8 cellular contexts compared by ENCODE assay signal in the genomic region with DNA sequence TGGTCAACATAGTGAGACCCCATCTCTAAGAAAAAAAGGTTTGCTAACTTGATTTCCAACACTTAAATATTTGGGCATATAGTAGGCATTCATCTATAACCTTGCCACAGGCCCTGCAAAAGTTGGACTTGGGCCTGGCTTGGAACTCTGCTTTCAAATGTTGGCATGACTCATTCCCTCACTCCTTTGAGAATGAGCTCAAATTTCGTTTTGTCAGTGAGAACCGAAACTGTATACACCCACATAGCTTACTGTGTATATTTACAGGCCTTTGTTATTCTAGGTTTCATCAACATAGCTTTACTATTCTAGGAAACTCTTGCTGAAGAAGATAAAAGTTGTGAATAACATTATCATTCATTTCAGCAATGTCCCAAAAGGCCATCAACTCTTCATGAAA.
DNase-seq lines count a peak whose midpoint lies in the region; ATAC-seq, FAIRE-seq and TF ChIP-seq lines count a peak whose summit lies in the region.

No MANE protein-coding gene starts in this region.

- H3K4me1 ChIP-seq in small intestine (ENCODE audit: control insufficient read depth in 2 of 2, insufficient read depth in 1 of 2, low read depth in 1 of 2, low read length in 1 of 2): no peaks in the 10 kb centered on the region

- no peak for TF ChIP-seq CTCF in AG09309 (IDR thresholded peaks at IDR 0.05; ENCODE audit: control insufficient read depth, insufficient read depth, low read depth, low read length, missing control alignments)

- no peaks in the 10 kb centered on the region for H3K9me3 ChIP-seq in small intestine (ENCODE audit: control insufficient read depth, low read depth)

- POLR2A ChIA-PET in activated CD4-positive, alpha-beta memory T cell treated with anti-CD3 and anti-CD28 coated beads for 36 hours (lab: Charles Lee): interaction anchor here (1.0 to 1.5 kb wide), 2 partner anchors 10 to 15 kb away, joined by 4 to 6 read pairs; no protein-coding TSS in a partner anchor

- peaks cover 6% of the 10 kb centered on the region for H3K4me1 Mint-ChIP-seq in activated CD4-positive, alpha-beta memory T cell treated with anti-CD3 and anti-CD28 coated beads for 36 hours (ENCODE audit: low read depth)

- H3K27ac Mint-ChIP-seq in activated CD4-positive, alpha-beta memory T cell treated with anti-CD3 and anti-CD28 coated beads for 36 hours: no peak overlapping the region

- H3K36me3 Mint-ChIP-seq in activated CD4-positive, alpha-beta memory T cell treated with anti-CD3 and anti-CD28 coated beads for 36 hours: no peaks in the 10 kb centered on the region

- no peaks in the 10 kb centered on the region for H3K36me3 ChIP-seq in small intestine (ENCODE audit: control insufficient read depth in 2 of 2, insufficient read depth in 2 of 2, low read length in 2 of 2)

- no peaks in the 10 kb centered on the region for H3K27me3 ChIP-seq in small intestine (ENCODE audit: control insufficient read depth in 2 of 2, insufficient read depth in 2 of 2, low read length in 2 of 2)

- H3K27me3 Mint-ChIP-seq in activated CD4-positive, alpha-beta memory T cell treated with anti-CD3 and anti-CD28 coated beads for 36 hours: peaks cover 30% of the 10 kb centered on the region

- CTCF ChIA-PET in activated CD4-positive, alpha-beta memory T cell treated with anti-CD3 and anti-CD28 coated beads for 36 hours (lab: Charles Lee): interaction anchor here (0.7 to 1.0 kb wide), 3 partner anchors 11 to 238 kb away, joined by 3 to 10 read pairs (median 3); no protein-coding TSS in a partner anchor

- no peak overlapping the region for H3K27ac ChIP-seq in small intestine (ENCODE audit: low read depth in 1 of 2, low read length in 1 of 2)

- no peaks in the 10 kb centered on the region for H3K9me3 Mint-ChIP-seq in activated CD4-positive, alpha-beta memory T cell treated with anti-CD3 and anti-CD28 coated beads for 36 hours

- intact Hi-C loops in activated CD4-positive, alpha-beta memory T cell treated with anti-CD3 and anti-CD28 coated beads for 36 hours (cut with micrococcal nuclease): loop anchor here (1.0 to 5.0 kb wide), 3 partner anchors 10 to 199 kb away; a partner anchor contains a TSS

- WGBS in small intestine, 3 donors: 18 to 29% (median 22%) methylated on average over 2 of the region's 2 CpGs

- FAIRE-seq in small intestine (lab: Jason Lieb, UNC): no peak

- H3K4me3 ChIP-seq in AG09309 (ENCODE audit: control insufficient read depth, low read depth, low read length) (no peak overlapping the region), small intestine (ENCODE audit: low read depth in 1 of 2, low read length in 2 of 2) (no peak overlapping the region)

- DNase-seq in AG09309 (ENCODE audit: low read depth) (peak; percentile 52), small intestine (peak; percentile 30), islet precursor cell (no peak), C1 segment of cervical spinal cord (lab: John Stamatoyannopoulos, UW) (no peak)
- DNase-seq in activated CD4-positive, alpha-beta memory T cell treated with anti-CD3 and anti-CD28 coated beads for 36 hours: peak; percentile 30
- DNase-seq in activated CD4-positive, CD25-positive, alpha-beta regulatory T cell treated with anti-CD3 and anti-CD28 coated beads, Interleukin-2, amount 50 U/mL, for 72 hours: no peak

- ATAC-seq in GM19043 (IDR thresholded peaks at IDR 0.05; ENCODE audit: low read depth, unreplicated experiment): peak; percentile 99
- ATAC-seq in HG03066 (IDR thresholded peaks at IDR 0.05; ENCODE audit: low read depth, unreplicated experiment): peak; percentile 100

- H3K4me3 Mint-ChIP-seq in activated CD4-positive, alpha-beta memory T cell treated with anti-CD3 and anti-CD28 coated beads for 36 hours: no peak overlapping the region

Comparison
In these comparisons a context has a peak if more than half of its experiments do, and no peak if none do; other contexts are left out.
1. DNase-seq: peak in AG09309 (single experiment), activated CD4-positive, alpha-beta memory T cell treated with anti-CD3 and anti-CD28 coated beads for 36 hours (single experiment) and small intestine (single experiment); none in islet precursor cell (single experiment), activated CD4-positive, CD25-positive, alpha-beta regulatory T cell treated with anti-CD3 and anti-CD28 coated beads, Interleukin-2, amount 50 U/mL, for 72 hours (single experiment) and C1 segment of cervical spinal cord (0 of 14).